In genomic region chr2:240422683-240423329, GRCh38 we compare ENCODE assay signal across 16 cellular contexts.
"Had no signal": no experiment of that assay in that cellular context is flagged by ENCODE, and none has a peak within 500 bp of the region (broad histone marks: within the 10 kb centered on the region; RNA-seq: fewer than 3 reads in every experiment).

No MANE protein-coding gene starts in this region.

- H3K9me3 Mint-ChIP-seq: central memory CD8-positive, alpha-beta T cell had no signal

- FAIRE-seq: endothelial cell of umbilical vein had no signal

- H3K4me1 ChIP-seq: suprapubic skin, tibial artery, upper lobe of left lung had no signal

- DNase-seq: effector memory CD8-positive, alpha-beta T cell; foreskin melanocyte; left colon; mammary epithelial cell; nephron progenitor cell; right cardiac atrium; stimulated activated CD4-positive, alpha-beta T cell treated with anti-CD3 and anti-CD28 coated beads, Interleukin-2, amount 100 ng/mL, for 48 hours; stimulated activated naive CD8-positive, alpha-beta T cell treated with anti-CD3 and anti-CD28 coated beads, Interleukin-15, Interleukin-2, amounts not matched to agents 100 U/mL and 50 U/mL, for 24 hours had no signal

- H3K27ac ChIP-seq: hepatocyte, suprapubic skin, tibial artery, upper lobe of left lung had no signal

- H3K4me3 ChIP-seq: hepatocyte, smooth muscle cell, suprapubic skin, tibial artery, upper lobe of left lung had no signal

- H3K9me3 ChIP-seq: suprapubic skin had no signal

- ATAC-seq: effector memory CD8-positive, alpha-beta T cell; left colon; naive thymus-derived CD4-positive, alpha-beta T cell; right cardiac atrium; stimulated activated naive CD8-positive, alpha-beta T cell treated with anti-CD3 and anti-CD28 coated beads, Interleukin-15, Interleukin-2, amounts not matched to agents 100 U/mL and 50 U/mL, for 24 hours had no signal

- H3K27me3 ChIP-seq: hepatocyte, suprapubic skin, tibial artery, upper lobe of left lung had no signal

- H3K27ac Mint-ChIP-seq: effector memory CD8-positive, alpha-beta T cell; naive thymus-derived CD4-positive, alpha-beta T cell had no signal

- H3K4me3 Mint-ChIP-seq: central memory CD8-positive, alpha-beta T cell; effector memory CD8-positive, alpha-beta T cell; naive thymus-derived CD4-positive, alpha-beta T cell; nephron progenitor cell had no signal

- H3K4me1 Mint-ChIP-seq: central memory CD8-positive, alpha-beta T cell had no signal

- H3K36me3 ChIP-seq: suprapubic skin, upper lobe of left lung had no signal
